Comparison of ENCODE assay signal across 21 cellular contexts in genomic region chr3:144229237-144229830, GRCh38.
DNase-seq lines count a peak whose midpoint lies in the region; ATAC-seq, FAIRE-seq and TF ChIP-seq lines count a peak whose summit lies in the region.
"Had no signal": no experiment of that assay in that cellular context is flagged by ENCODE, and none has a peak within 500 bp of the region (broad histone marks: within the 10 kb centered on the region; RNA-seq: fewer than 3 reads in every experiment).

No MANE protein-coding gene starts in this region.

- in situ Hi-C loops in brain microvascular endothelial cell (cut with HindIII; ENCODE audit: low pct_ligation_motif_present, low sequenced_read_pairs), result no loop called here

- H3K4me3 ChIP-seq in brain microvascular endothelial cell (ENCODE audit: low read depth, low read length) (no peak overlapping the region), dorsolateral prefrontal cortex (no peak overlapping the region)
- H3K4me3 ChIP-seq: cardiac muscle cell, coronary artery, SJSA1 had no signal

- no peaks in the 10 kb centered on the region for H3K36me3 ChIP-seq in brain microvascular endothelial cell (replicated peaks)
- H3K36me3 ChIP-seq: cardiac muscle cell, SJSA1 had no signal

- peak; percentile 46 for FAIRE-seq in endometrium (lab: Jason Lieb, UNC)

- H3K27ac ChIP-seq in brain microvascular endothelial cell (no peak overlapping the region), dorsolateral prefrontal cortex (peak overlapping the region in 20 of 59 donors; percentile 4 to 69 (median 29))
- H3K27ac ChIP-seq: 22Rv1, cardiac muscle cell, coronary artery, SJSA1 had no signal

- ATAC-seq in left cardiac atrium, result no peak
- ATAC-seq: activated CD4-positive, alpha-beta T cell treated with anti-CD3 and anti-CD28 coated beads for 36 hours had no signal

- H3K27me3 ChIP-seq in brain microvascular endothelial cell (replicated peaks) (no peaks in the 10 kb centered on the region), dorsolateral prefrontal cortex (no peaks in the 10 kb centered on the region)
- H3K27me3 ChIP-seq: cardiac muscle cell, SJSA1 had no signal

- intact Hi-C loops in dorsolateral prefrontal cortex (cut with DNase I), result no loop called here
- intact Hi-C loops in left cardiac atrium (cut with DNase I), result no loop called here

- no peak for TF ChIP-seq CTCF in brain microvascular endothelial cell (IDR thresholded peaks at IDR 0.05; ENCODE audit: low read depth, low read length, missing control alignments)
- no peak for TF ChIP-seq CTCF in dorsolateral prefrontal cortex (IDR thresholded peaks at IDR 0.05 in 54 of 56, conservative IDR thresholded peaks at IDR 0.05 in 2 of 56; ENCODE audit: low read depth in 1 of 56, partially characterized antibody in 56 of 56)

- DNase-seq in DMS53 (lab: John Stamatoyannopoulos, UW), result peak; percentile 19
- no peak for DNase-seq in DMS53 treated with DMSO at 0.1 percent for 48 hours (lab: John Stamatoyannopoulos, UW; ENCODE audit: unreplicated experiment)
- DNase-seq in NCI-H1105 (lab: John Stamatoyannopoulos, UW), result peak; percentile 26
- peak; percentile 46 for DNase-seq in pulmonary artery endothelial cell (ENCODE audit: low read depth, low spot score)
- no peak for DNase-seq in brain microvascular endothelial cell
- DNase-seq in dorsolateral prefrontal cortex, result no peak
- DNase-seq in left cardiac atrium, result no peak
- DNase-seq: activated CD4-positive, alpha-beta T cell treated with anti-CD3 and anti-CD28 coated beads for 36 hours; activated CD8-positive, alpha-beta memory T cell treated with anti-CD3 and anti-CD28 coated beads for 24 hours; activated T-cell treated with anti-CD3 and anti-CD28 coated beads, Interleukin-2, amount 50 U/mL, for 1 hour; CD4-positive, alpha-beta memory T cell; DMS153; endodermal cell; NCI-H1048; NCI-H524 treated with DMSO at 0.1 percent for 48 hours; trophoblast cell had no signal

Comparison
In these comparisons a context has a peak if more than half of its experiments do, and no peak if none do; other contexts are left out.
1. DNase-seq: peak in DMS53 (single experiment), NCI-H1105 (single experiment) and pulmonary artery endothelial cell (single experiment); none in DMS53 treated with DMSO at 0.1 percent for 48 hours (single experiment), brain microvascular endothelial cell (single experiment), dorsolateral prefrontal cortex (0 of 10) and left cardiac atrium (single experiment).